6 cellular contexts compared by ENCODE assay signal in genomic region chrX:48956728-48957414, GRCh38. TPM values are rescaled to one million over a fixed set of nuclear protein-coding genes. Genes with fewer than 3 reads are reported as not detected.
DNase-seq lines count a peak whose midpoint lies in the region; ATAC-seq and TF ChIP-seq lines count a peak whose summit lies in the region.

No MANE protein-coding gene starts in this region.

- TF ChIP-seq CTCF in DND-41 (IDR thresholded peaks at IDR 0.05; ENCODE audit: borderline replicate concordance, extremely low read depth, low read length, poor library complexity, severe bottlenecking), result no peak

- peaks cover 26% of the 10 kb centered on the region for H4K20me1 ChIP-seq in DND-41 (ENCODE audit: insufficient read depth, low read length)

- peak overlapping the region; percentile 93 for H3K4me2 ChIP-seq in DND-41 (ENCODE audit: insufficient read depth, low read length)

- H3K9me3 ChIP-seq in DND-41 (ENCODE audit: insufficient read depth, low read length, severe bottlenecking) (no peaks in the 10 kb centered on the region), endocrine pancreas (ENCODE audit: control insufficient read depth, low read length) (no peaks in the 10 kb centered on the region), skeletal muscle tissue (ENCODE audit: control insufficient read depth in 3 of 3, low read length in 3 of 3) (no peaks in the 10 kb centered on the region)

- H3K27me3 ChIP-seq in DND-41 (ENCODE audit: insufficient read depth, low read length, poor library complexity) (no peaks in the 10 kb centered on the region), endocrine pancreas (ENCODE audit: control insufficient read depth, insufficient read depth, low read length) (no peaks in the 10 kb centered on the region), skeletal muscle tissue (ENCODE audit: control insufficient read depth in 3 of 3, insufficient read depth in 3 of 3, low read length in 3 of 3) (peaks cover 0 to 4% (median 0%) of the 10 kb centered on the region in 3 donors)

- no peak for ATAC-seq in DND-41 (ENCODE audit: insufficient read depth, low read depth)
- ATAC-seq in GM21786 (IDR thresholded peaks at IDR 0.05; ENCODE audit: unreplicated experiment), result no peak

- peaks cover 23% of the 10 kb centered on the region for H3K36me3 ChIP-seq in DND-41 (ENCODE audit: insufficient read depth, low read length)
- H3K36me3 ChIP-seq in endocrine pancreas (ENCODE audit: control insufficient read depth, insufficient read depth, low read length), result no peaks in the 10 kb centered on the region
- peaks cover 0 to 13% (median 0%) of the 10 kb centered on the region in 3 donors for H3K36me3 ChIP-seq in skeletal muscle tissue (ENCODE audit: control insufficient read depth in 3 of 3, insufficient read depth in 3 of 3, low read length in 3 of 3)

- H3K4me1 ChIP-seq in DND-41 (ENCODE audit: insufficient read depth, low read length) (peaks cover 52% of the 10 kb centered on the region), endocrine pancreas (ENCODE audit: control insufficient read depth, insufficient read depth, low read length) (no peaks in the 10 kb centered on the region), skeletal muscle tissue (ENCODE audit: control insufficient read depth in 3 of 3, insufficient read depth in 3 of 3, low read length in 3 of 3) (peaks cover 37 to 44% (median 44%) of the 10 kb centered on the region in 3 donors)

- peaks cover 54% of the 10 kb centered on the region for H3K79me2 ChIP-seq in DND-41 (ENCODE audit: insufficient read depth, low read length)

- H3K27ac ChIP-seq in DND-41 (ENCODE audit: low read length) (peak overlapping the region; percentile 70), skeletal muscle tissue (ENCODE audit: low read depth, low read length) (peak overlapping the region; percentile 69)

- H3K4me3 ChIP-seq in DND-41 (ENCODE audit: low read depth in 1 of 2, low read length in 2 of 2) (peak overlapping the region; percentile 42 to 80; a peak in 3 of 4 replicates), endocrine pancreas (ENCODE audit: control insufficient read depth, insufficient read depth, low read length) (peak overlapping the region; percentile 50), skeletal muscle tissue (ENCODE audit: low read length in 3 of 3) (peak overlapping the region; percentile 75 to 84 (median 81))

- H3K9ac ChIP-seq in DND-41 (ENCODE audit: low read depth, low read length) (peak overlapping the region; percentile 80), endocrine pancreas (ENCODE audit: control insufficient read depth, insufficient read depth, low read length) (peak overlapping the region; percentile 84), skeletal muscle tissue (ENCODE audit: low read depth in 1 of 3, low read length in 3 of 3) (peak overlapping the region; percentile 71 to 89 (median 77))

- peak overlapping the region; percentile 49; the same call in 1 of the 2 replicates for H2AFZ ChIP-seq in DND-41 (ENCODE audit: low read depth, low read length)

- DNase-seq in DND-41, result peak; percentile 25
- peak; percentile 42 for DNase-seq in T follicular helper cell (ENCODE audit: low read depth)
- no peak for DNase-seq in UCSD-AML1 (lab: John Stamatoyannopoulos, UW; ENCODE audit: unreplicated experiment)

RNA-seq across cellular contexts. Expression of gene OTUD5, which starts 0.5 kb away (rescaled TPM):
- total RNA-seq in skeletal muscle tissue, result 16.2 TPM

RNA-seq across cellular contexts. Expression of gene KCND1, which starts 14.8 kb away (rescaled TPM):
- 0.52 TPM for total RNA-seq in skeletal muscle tissue

RNA-seq across cellular contexts. Expression of gene PIM2, which starts 38.0 kb away (rescaled TPM):
- 3.1 TPM for total RNA-seq in skeletal muscle tissue

RNA-seq across cellular contexts. Expression of gene GRIPAP1, which starts 45.2 kb away (rescaled TPM):
- total RNA-seq in skeletal muscle tissue, result 10.4 TPM

RNA-seq across cellular contexts. Expression of gene SLC35A2, which starts 45.4 kb away (rescaled TPM):
- 6.3 TPM for total RNA-seq in skeletal muscle tissue
